In the genomic region with DNA sequence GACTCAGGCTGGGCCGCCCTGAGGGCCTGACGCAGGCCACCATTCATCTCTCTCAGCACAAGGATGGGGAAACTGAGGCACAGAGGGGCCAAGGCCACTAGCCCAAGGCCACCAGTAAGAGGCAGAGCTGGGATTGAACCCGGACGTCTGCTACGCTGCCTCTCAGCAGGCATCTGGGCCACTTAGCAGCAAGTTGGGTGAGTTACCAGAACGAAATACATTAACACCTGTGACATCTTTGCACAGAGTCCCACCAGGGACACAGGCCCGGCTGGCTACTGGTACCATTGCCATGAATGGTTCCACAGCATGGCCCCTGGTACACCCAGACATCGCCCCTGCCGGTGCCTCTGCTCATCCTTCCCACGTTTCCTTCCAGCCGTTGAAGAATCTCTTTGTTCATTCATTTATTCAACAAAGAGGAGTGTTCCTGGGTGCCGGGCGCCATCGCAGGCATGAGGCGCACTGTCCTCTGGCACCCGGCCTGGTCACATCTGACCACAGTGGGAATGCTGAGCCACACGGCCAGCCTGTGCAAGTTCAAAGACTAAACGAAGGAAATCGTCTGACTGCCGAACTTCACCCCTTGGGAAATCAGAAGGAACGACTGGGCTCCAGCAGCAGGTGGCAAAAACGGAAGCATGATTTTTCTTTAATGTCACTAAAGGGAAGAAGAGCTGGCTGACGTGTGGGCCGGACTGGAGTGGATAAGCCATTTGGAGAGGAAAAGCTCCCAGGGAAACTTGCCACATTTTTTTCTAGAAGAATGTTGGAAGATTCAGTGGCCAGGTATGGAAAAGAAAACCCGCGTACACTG, we compare ENCODE assay signal across 29 cellular contexts. TPM values are rescaled to one million over a fixed set of nuclear protein-coding genes. Genes with fewer than 3 reads are reported as not detected.
A peak's percentile ranks its signal among the peaks of the same experiment; 100 is the strongest.
DNase-seq lines count a peak whose midpoint lies in the region; ATAC-seq and TF ChIP-seq lines count a peak whose summit lies in the region.
"Had no signal": no experiment of that assay in that cellular context is flagged by ENCODE, and none has a peak within 500 bp of the region (broad histone marks: within the 10 kb centered on the region; RNA-seq: fewer than 3 reads in every experiment).

No MANE protein-coding gene starts in this region.

- H3K9me3 ChIP-seq in SK-N-SH = no peaks in the 10 kb centered on the region
- no peaks in the 10 kb centered on the region for H3K9me3 ChIP-seq in mesenchymal stem cell (ENCODE audit: control insufficient read depth, low read length)
- H3K9me3 ChIP-seq: adrenal gland, ovary, thyroid gland had no signal

- no peak for TF ChIP-seq RAD21 in SK-N-SH (IDR thresholded peaks at IDR 0.05; ENCODE audit: low read length)

- H2BK5ac ChIP-seq in mesenchymal stem cell (ENCODE audit: low read depth, low read length, poor library complexity, severe bottlenecking) = no peak overlapping the region

- H3K79me1 ChIP-seq in mesenchymal stem cell (replicated peaks; ENCODE audit: low read length, poor library complexity, severe bottlenecking) = no peaks in the 10 kb centered on the region

- no peaks in the 10 kb centered on the region for H3K36me3 ChIP-seq in SK-N-SH (replicated peaks in 1 of 2; ENCODE audit: control insufficient read depth in 1 of 2, insufficient read depth in 2 of 2, low read length in 1 of 2)
- H3K36me3 ChIP-seq in mesenchymal stem cell (ENCODE audit: control insufficient read depth in 1 of 2, insufficient read depth in 2 of 2, low read depth in 1 of 2, low read length in 2 of 2) = no peaks in the 10 kb centered on the region
- H3K36me3 ChIP-seq: adrenal gland, cardiac muscle cell, ovary, thyroid gland had no signal

- CTCF ChIA-PET in SK-N-SH (lab: Yijun Ruan, JAX) = interaction anchor here (0.6 to 1.2 kb wide), 3 partner anchors 27 to 181 kb away, joined by 3 to 4 read pairs (median 3); no protein-coding TSS in a partner anchor

- H3K4me2 ChIP-seq in SK-N-SH (no peak overlapping the region), mesenchymal stem cell (ENCODE audit: low read length, poor library complexity, severe bottlenecking) (no peak overlapping the region)
- H3K4me2 ChIP-seq: hepatocyte had no signal

- H3K14ac ChIP-seq in mesenchymal stem cell (ENCODE audit: low read length in 2 of 2) = no peak overlapping the region

- no peak for TF ChIP-seq CTCF in SK-N-SH (IDR thresholded peaks at IDR 0.05)
- TF ChIP-seq CTCF in dorsolateral prefrontal cortex (IDR thresholded peaks at IDR 0.05 in 54 of 56, conservative IDR thresholded peaks at IDR 0.05 in 2 of 56; ENCODE audit: low read depth in 1 of 56, partially characterized antibody in 56 of 56) = no peak

- no peak overlapping the region for H3K27ac ChIP-seq in SK-N-SH (ENCODE audit: low read depth in 2 of 2, low read length in 1 of 2)
- H3K27ac ChIP-seq in dorsolateral prefrontal cortex = peak overlapping the region in 51 of 59 donors; percentile 40 to 92 (median 81)
- no peak overlapping the region for H3K27ac ChIP-seq in mesenchymal stem cell (ENCODE audit: low read length, poor library complexity, severe bottlenecking)
- H3K27ac ChIP-seq in temporal lobe (ENCODE audit: low read depth, low read length) = peak overlapping the region; percentile 57
- H3K27ac ChIP-seq: 22Rv1, adrenal gland, cardiac muscle cell, hepatocyte, ovary, thyroid gland had no signal

- POLR2A ChIA-PET in SK-N-SH (lab: Yijun Ruan, JAX) = no interaction called here

- H3K4me1 ChIP-seq in SK-N-SH (ENCODE audit: control insufficient read depth in 1 of 2, insufficient read depth in 2 of 2, low read depth in 1 of 2, low read length in 1 of 2) (peaks cover 0 to 6% of the 10 kb centered on the region in 2 experiments; a peak in 1 of 4 replicates), mesenchymal stem cell (ENCODE audit: control insufficient read depth, insufficient read depth, low read depth, low read length) (peaks cover 7% of the 10 kb centered on the region)
- H3K4me1 ChIP-seq: adrenal gland, thyroid gland had no signal

- H3K4me3 ChIP-seq in SK-N-SH (ENCODE audit: low read depth in 2 of 2, low read length in 1 of 2) (no peak overlapping the region), dorsolateral prefrontal cortex (peak overlapping the region in 1 of 59 donors; percentile 44), mesenchymal stem cell (ENCODE audit: insufficient read depth in 1 of 2, low read depth in 1 of 2, low read length in 2 of 2) (no peak overlapping the region)
- H3K4me3 ChIP-seq: adrenal gland, cardiac muscle cell, hepatocyte, ovary, thyroid gland had no signal

- no peak overlapping the region for H3K4ac ChIP-seq in mesenchymal stem cell (ENCODE audit: low read depth in 1 of 2, low read length in 2 of 2)

- no peaks in the 10 kb centered on the region for H4K20me1 ChIP-seq in SK-N-SH (ENCODE audit: insufficient read depth)

- no peak overlapping the region for H3K23ac ChIP-seq in mesenchymal stem cell (ENCODE audit: low read length in 2 of 2)

- H2BK12ac ChIP-seq in mesenchymal stem cell (ENCODE audit: low read length in 2 of 2) = no peak overlapping the region

- no peak for TF ChIP-seq EP300 in SK-N-SH (IDR thresholded peaks at IDR 0.05; ENCODE audit: borderline replicate concordance in 1 of 2, low read depth in 1 of 2, low read length in 1 of 2)

- WGBS in SK-N-SH (ENCODE audit: low lambda C conversion rate) = 84% methylated on average over 23 of the region's 26 CpGs
- WGBS in mesenchymal stem cell = 92% methylated on average over 26 of the region's 26 CpGs

- no peaks in the 10 kb centered on the region for H3K79me2 ChIP-seq in SK-N-SH (ENCODE audit: insufficient read depth)
- H3K79me2 ChIP-seq: hepatocyte had no signal

- no peak overlapping the region for H4K91ac ChIP-seq in mesenchymal stem cell (ENCODE audit: low read length)

- ATAC-seq in SK-N-SH treated with all-trans-retinoic acid at 6 μM for 48 hours (no peak), HG02571 (IDR thresholded peaks at IDR 0.05; ENCODE audit: unreplicated experiment) (no peak)
- ATAC-seq: activated T-cell treated with anti-CD3 and anti-CD28 coated beads, Interleukin-2, amount 50 U/mL, for 4 hours had no signal

- intact Hi-C loops in dorsolateral prefrontal cortex (cut with DNase I) = no loop called here

- H3F3A ChIP-seq in SK-N-SH (replicated peaks; ENCODE audit: insufficient read depth) = no peaks in the 10 kb centered on the region

- no peak overlapping the region for H2BK120ac ChIP-seq in mesenchymal stem cell (ENCODE audit: low read depth, low read length)

- no peaks in the 10 kb centered on the region for H3K27me3 ChIP-seq in SK-N-SH (ENCODE audit: insufficient read depth)
- H3K27me3 ChIP-seq in dorsolateral prefrontal cortex = peaks cover 0 to 3% (median 0%) of the 10 kb centered on the region in 45 donors
- H3K27me3 ChIP-seq in mesenchymal stem cell (ENCODE audit: control insufficient read depth in 1 of 2, insufficient read depth in 1 of 2, low read length in 2 of 2) = peaks cover 0 to 8% of the 10 kb centered on the region in 2 experiments
- H3K27me3 ChIP-seq: adrenal gland, cardiac muscle cell, hepatocyte, ovary, thyroid gland had no signal

- no peaks in the 10 kb centered on the region for H3K9me2 ChIP-seq in SK-N-SH

- no peak overlapping the region for H4K8ac ChIP-seq in mesenchymal stem cell (ENCODE audit: low read length)

- DNase-seq in SK-N-SH = peak; percentile 19
- peak in 4 of 10 donors; percentile 29 to 47 (median 42) for DNase-seq in dorsolateral prefrontal cortex
- DNase-seq in mesenchymal stem cell = no peak
- no peak for DNase-seq in NCI-H2107 treated with DMSO at 0.1 percent for 48 hours (lab: John Stamatoyannopoulos, UW; ENCODE audit: unreplicated experiment)
- DNase-seq in RPMI8226 = no peak
- DNase-seq: activated CD4-positive, alpha-beta T cell treated with anti-CD3 and anti-CD28 coated beads for 4 hours; activated naive CD4-positive, alpha-beta T cell; activated T-cell treated with anti-CD3 and anti-CD28 coated beads, Interleukin-2, amount 50 U/mL, for 4 hours; AML-193; DND-41; erythroblast; foreskin fibroblast; immature natural killer cell; KG1; NCI-H1930; NCI-H2227 treated with DMSO at 0.1 percent for 48 hours; NCI-H82; SIG-M5; stimulated activated CD4-positive, alpha-beta T cell treated with anti-CD3 and anti-CD28 coated beads, Interleukin-2, amount 100 ng/mL, for 48 hours; stimulated activated naive CD4-positive, alpha-beta T cell; thyroid gland had no signal

- H2AFZ ChIP-seq in SK-N-SH (ENCODE audit: low read depth) = no peak overlapping the region
- no peak overlapping the region for H2AFZ ChIP-seq in mesenchymal stem cell (ENCODE audit: low read depth, low read length)
- H2AFZ ChIP-seq: hepatocyte had no signal

- no peak overlapping the region for H3K18ac ChIP-seq in mesenchymal stem cell (ENCODE audit: low read depth in 1 of 2, low read length in 2 of 2)

- peak overlapping the region; percentile 23 for H2BK15ac ChIP-seq in mesenchymal stem cell (ENCODE audit: low read depth, poor library complexity, severe bottlenecking)

- no peak overlapping the region for H2AK5ac ChIP-seq in mesenchymal stem cell (ENCODE audit: low read length, severe bottlenecking)

- H3K9ac ChIP-seq in SK-N-SH (no peak overlapping the region), mesenchymal stem cell (ENCODE audit: low read length) (no peak overlapping the region)

TF ChIP-seq in SK-N-SH, 30 proteins besides CTCF, POLR2A, EP300 and RAD21 (continues in another document):
- TF ChIP-seq RCOR1 (IDR thresholded peaks at IDR 0.05; ENCODE audit: low read length) (no peak), JUND (IDR thresholded peaks at IDR 0.05) (no peak), EZH2phosphoT487 (IDR thresholded peaks at IDR 0.05; ENCODE audit: borderline replicate concordance, low read depth) (no peak), FOSL2 (IDR thresholded peaks at IDR 0.05; ENCODE audit: borderline replicate concordance, low read depth) (no peak)

TF ChIP-seq in SK-N-SH treated with all-trans-retinoic acid at 6 μM for 48 hours, 23 proteins besides CTCF, POLR2A, EP300 and RAD21 (continues in another document):
- no peak for TF ChIP-seq SNAI2 (CRISPR knock-in tag; IDR thresholded peaks at IDR 0.05)

RNA-seq across cellular contexts. Expression of a gene that starts 7.3 kb away (rescaled TPM):
- 0.24 and 0.56 TPM in 2 replicates for polyA plus RNA-seq in SK-N-SH (2012; rRNA removed)
- 0.19 and 0.34 TPM in 2 replicates for polyA plus RNA-seq in SK-N-SH (2012; cell fraction: cytosol; rRNA removed)
- polyA plus RNA-seq in SK-N-SH (2012; cell fraction: nucleus; rRNA removed) = 1.3 and 1.7 TPM in 2 replicates
- total RNA-seq in dorsolateral prefrontal cortex (10 to 100 TPM in 5 of 120 experiments, 1 to 10 TPM in 115; 2.5 to 11.5 (median 5.7) TPM), temporal lobe (0.74 TPM)
- 11.1 TPM for polyA plus RNA-seq in mesenchymal stem cell (2013, experiment 1 of 2)
- 10.4 TPM for polyA plus RNA-seq in mesenchymal stem cell (2013, experiment 2 of 2)

Comparison
In these comparisons a context has a peak if more than half of its experiments do, and no peak if none do; other contexts are left out.
1. H3K27ac ChIP-seq: peak in dorsolateral prefrontal cortex (51 of 59) and temporal lobe (single experiment); none in SK-N-SH (0 of 2) and mesenchymal stem cell (single experiment).